12 cellular contexts compared by ENCODE assay signal in the genomic region with DNA sequence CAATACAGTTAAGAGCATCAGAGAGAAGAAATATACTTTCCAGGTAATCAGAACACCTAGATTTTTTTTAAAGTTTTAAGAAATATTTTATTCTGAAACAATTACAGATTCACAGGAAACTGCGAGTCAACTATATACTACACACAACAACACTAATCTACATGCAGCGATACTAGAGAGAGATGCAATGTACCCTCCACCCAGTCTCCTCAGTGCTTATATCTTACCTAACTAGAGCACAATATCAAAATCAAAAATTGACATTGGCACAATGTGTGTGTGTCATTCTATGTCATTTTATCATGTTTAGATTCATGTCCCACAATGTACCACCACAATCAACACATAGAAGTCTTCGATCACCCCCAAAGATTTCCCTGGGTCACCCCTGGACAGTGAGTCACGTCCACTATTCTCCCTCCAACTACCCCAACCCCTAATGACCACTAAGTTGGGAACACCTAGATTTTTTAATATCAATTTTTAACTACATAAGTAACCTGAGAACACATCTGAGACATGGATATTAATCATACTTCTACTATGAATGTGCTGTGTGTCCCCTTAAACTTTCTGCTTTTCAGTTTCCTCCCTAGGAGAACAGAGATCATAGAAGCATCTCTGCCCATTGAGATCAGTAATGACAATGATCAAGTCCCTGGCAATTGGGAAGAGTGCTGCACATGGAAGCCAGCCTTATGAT.
DNase-seq lines count a peak whose midpoint lies in the region; ATAC-seq and TF ChIP-seq lines count a peak whose summit lies in the region.
"Had no signal": no experiment of that assay in that cellular context is flagged by ENCODE, and none has a peak within 500 bp of the region (broad histone marks: within the 10 kb centered on the region; RNA-seq: fewer than 3 reads in every experiment).

No MANE protein-coding gene starts in this region.

- no peaks in the 10 kb centered on the region for H3K9me3 Mint-ChIP-seq in CD4-positive, alpha-beta memory T cell
- H3K9me3 Mint-ChIP-seq in T-cell = no peaks in the 10 kb centered on the region

- H3K4me1 ChIP-seq in CD4-positive, alpha-beta memory T cell (ENCODE audit: insufficient read depth, low read length) = peaks cover 38% of the 10 kb centered on the region
- H3K4me1 ChIP-seq in OCI-LY7 (ENCODE audit: insufficient read depth, low read length, poor library complexity, severe bottlenecking) (peaks cover 10% of the 10 kb centered on the region), muscle layer of duodenum (ENCODE audit: control insufficient read depth in 1 of 2, insufficient read depth in 2 of 2, low read length in 2 of 2) (peaks cover 18 to 37% of the 10 kb centered on the region in 2 donors)

- H3K36me3 Mint-ChIP-seq in CD4-positive, alpha-beta memory T cell = peaks cover 0 to 17% of the 10 kb centered on the region in 2 donors
- peaks cover 13% of the 10 kb centered on the region for H3K36me3 Mint-ChIP-seq in T-cell

- BruUV-seq in OCI-LY7 (replicated peaks; lab: Mats Ljungman, UMichigan) = no TSS peak

- H3K27ac Mint-ChIP-seq in CD4-positive, alpha-beta memory T cell = peak overlapping the region in 4 of 7 donors; percentile 18 to 43 (median 27)
- peak overlapping the region in 1 of 2 donors; percentile 7 for H3K27ac Mint-ChIP-seq in T-cell

- peak overlapping the region; percentile 65 for H2AFZ ChIP-seq in OCI-LY7 (ENCODE audit: low read length)

- no peak overlapping the region for H3K4me2 ChIP-seq in OCI-LY7 (ENCODE audit: low read length)

- peak; percentile 5 for ATAC-seq in GM21528 (IDR thresholded peaks at IDR 0.05; ENCODE audit: low FRiP score, unreplicated experiment)
- ATAC-seq in T-cell (replicated peaks in 1 of 4) = no peak

- POLR2A ChIA-PET in CD4-positive, alpha-beta memory T cell (lab: Charles Lee; ENCODE audit: partially characterized antibody) = interaction anchor here (0.5 kb wide), 1 partner anchor 26 kb away, joined by 3 read pairs; no protein-coding TSS in a partner anchor
- POLR2A ChIA-PET in OCI-LY7 (lab: Charles Lee) = no interaction called here
- POLR2A ChIA-PET in T-cell (lab: Charles Lee) = interaction anchor here (0.7 kb wide), 2 partner anchors 10 to 144 kb away, joined by 4 to 5 read pairs; no protein-coding TSS in a partner anchor

- no peaks in the 10 kb centered on the region for H3K27me3 ChIP-seq in CD4-positive, alpha-beta memory T cell (ENCODE audit: insufficient read depth, low read length)
- H3K27me3 ChIP-seq in muscle layer of duodenum (ENCODE audit: low read depth, low read length) = no peaks in the 10 kb centered on the region

- no peak overlapping the region for H3K27ac ChIP-seq in CD4-positive, alpha-beta memory T cell (ENCODE audit: low read depth, low read length)
- H3K27ac ChIP-seq in OCI-LY7 (ENCODE audit: low read depth, low read length, poor library complexity, severe bottlenecking) (no peak overlapping the region), muscle layer of duodenum (ENCODE audit: low read length) (peak overlapping the region; percentile 43)

- no peak for DNase-seq in CD4-positive, alpha-beta memory T cell
- DNase-seq in OCI-LY7 (ENCODE audit: low spot score) (no peak), dedifferentiated amniotic fluid mesenchymal stem cell (ENCODE audit: extremely low spot score) (no peak), SHP77 (lab: John Stamatoyannopoulos, UW) (no peak), T-cell (no peak), GM13976 (ENCODE audit: low spot score) (no peak)
- DNase-seq: activated CD8-positive, alpha-beta memory T cell treated with anti-CD3 and anti-CD28 coated beads, Interleukin-2, amount 50 U/mL, for 4 hours; COR-L47; NCI-H1048; retina had no signal

- H4K20me1 ChIP-seq in OCI-LY7 (ENCODE audit: insufficient read depth, low read length) = no peaks in the 10 kb centered on the region

- no peaks in the 10 kb centered on the region for H3K9me3 ChIP-seq in CD4-positive, alpha-beta memory T cell (ENCODE audit: control insufficient read depth in 1 of 2, low read length in 2 of 2)
- H3K9me3 ChIP-seq in OCI-LY7 (ENCODE audit: low read length) (no peaks in the 10 kb centered on the region), muscle layer of duodenum (ENCODE audit: control insufficient read depth in 1 of 2, low read length in 2 of 2) (no peaks in the 10 kb centered on the region)

- H3K36me3 ChIP-seq in CD4-positive, alpha-beta memory T cell (ENCODE audit: insufficient read depth, low read length) = no peaks in the 10 kb centered on the region
- H3K36me3 ChIP-seq in OCI-LY7 (ENCODE audit: insufficient read depth, low read length) (no peaks in the 10 kb centered on the region), muscle layer of duodenum (ENCODE audit: control insufficient read depth in 1 of 2, insufficient read depth in 2 of 2, low read length in 2 of 2) (no peaks in the 10 kb centered on the region)

- TF ChIP-seq CTCF in OCI-LY7 (conservative IDR thresholded peaks at IDR 0.05; ENCODE audit: low read length) (no peak), GM13976 (IDR thresholded peaks at IDR 0.05; ENCODE audit: borderline replicate concordance, control extremely low read depth, extremely low read depth, insufficient read depth, missing control alignments) (no peak)

- peaks cover 28 to 50% (median 37%) of the 10 kb centered on the region in 4 donors for H3K4me1 Mint-ChIP-seq in CD4-positive, alpha-beta memory T cell
- peaks cover 41 to 50% (median 41%) of the 10 kb centered on the region in 3 donors for H3K4me1 Mint-ChIP-seq in T-cell

- H3K4me3 ChIP-seq in CD4-positive, alpha-beta memory T cell (ENCODE audit: low read length in 2 of 2) = no peak overlapping the region
- H3K4me3 ChIP-seq in OCI-LY7 (ENCODE audit: low read depth, low read length, poor library complexity, severe bottlenecking) (no peak overlapping the region), muscle layer of duodenum (ENCODE audit: low read depth in 1 of 2, low read length in 2 of 2) (no peak overlapping the region)

- H3K79me2 ChIP-seq in OCI-LY7 (ENCODE audit: insufficient read depth, low read depth, low read length) = no peaks in the 10 kb centered on the region

- CTCF ChIA-PET in CD4-positive, alpha-beta memory T cell (lab: Charles Lee; ENCODE audit: partially characterized antibody) = interaction anchor here (0.7 to 1.9 kb wide), 4 partner anchors 17 to 258 kb away, joined by 3 to 7 read pairs (median 4); no protein-coding TSS in a partner anchor
- CTCF ChIA-PET in OCI-LY7 (lab: Charles Lee; ENCODE audit: unreplicated experiment) (no interaction called here), T-cell (lab: Charles Lee) (interaction anchor here (0.7 to 1.1 kb wide), 2 partner anchors 49 to 411 kb away, joined by 3 to 4 read pairs; no protein-coding TSS in a partner anchor)

- H3K4me3 Mint-ChIP-seq in CD4-positive, alpha-beta memory T cell = no peak overlapping the region
- H3K4me3 Mint-ChIP-seq in T-cell = no peak overlapping the region

- no peaks in the 10 kb centered on the region for H3K27me3 Mint-ChIP-seq in CD4-positive, alpha-beta memory T cell
- H3K27me3 Mint-ChIP-seq in T-cell = no peaks in the 10 kb centered on the region

- no peaks in the 10 kb centered on the region for H3K9me2 ChIP-seq in OCI-LY7 (ENCODE audit: insufficient read depth, low read length)

- intact Hi-C loops in CD4-positive, alpha-beta memory T cell (cut with micrococcal nuclease) = no loop called here
- intact Hi-C loops in OCI-LY7 (cut with micrococcal nuclease; ENCODE audit: unreplicated experiment) = loop anchor here (2.0 kb wide), 1 partner anchor 207 kb away; a partner anchor contains a TSS

- in situ Hi-C loops in GM13976 (cut with MboI; ENCODE audit: low sequenced_read_pairs, unreplicated experiment) = loop anchor here (5.0 to 10.0 kb wide), 2 partner anchors 82 to 205 kb away; a partner anchor contains a TSS
